ENCODE assay signal across 13 cellular contexts in genomic region chr1:166844791-166845190, GRCh38. TPM values are rescaled to one million over a fixed set of nuclear protein-coding genes. Genes with fewer than 3 reads are reported as not detected.
DNase-seq lines count a peak whose midpoint lies in the region; ATAC-seq and TF ChIP-seq lines count a peak whose summit lies in the region.
"Had no signal": no experiment of that assay in that cellular context is flagged by ENCODE, and none has a peak within 500 bp of the region (broad histone marks: within the 10 kb centered on the region; RNA-seq: fewer than 3 reads in every experiment).

No MANE protein-coding gene starts in this region.

- H3K36me3 ChIP-seq in ACC112 (ENCODE audit: insufficient read depth, low read length) = peaks cover 49% of the 10 kb centered on the region

- H3K4me3 Mint-ChIP-seq in HFFc6 (peak overlapping the region; percentile 39; the same call in 1 of the 2 replicates), nephron (peak overlapping the region; percentile 6 to 67 (median 30))

- no peak overlapping the region for H2AFZ ChIP-seq in ACC112 (ENCODE audit: low read length, unreplicated experiment)

- peaks cover 28% of the 10 kb centered on the region for H3K4me1 ChIP-seq in ACC112 (ENCODE audit: control insufficient read depth, insufficient read depth, low read length, unreplicated experiment)

- no peak for TF ChIP-seq CTCF in HFFc6 (IDR thresholded peaks at IDR 0.05)
- TF ChIP-seq CTCF in coronary artery (IDR thresholded peaks at IDR 0.05) = no peak
- TF ChIP-seq CTCF in nephron (IDR thresholded peaks at IDR 0.05; ENCODE audit: unreplicated experiment in 3 of 3) = no peak

- no peak for ATAC-seq in GM18517 (IDR thresholded peaks at IDR 0.05; ENCODE audit: unreplicated experiment)

- H3K36me3 Mint-ChIP-seq in HFFc6 (ENCODE audit: low read depth) (peaks cover 69% of the 10 kb centered on the region), nephron (ENCODE audit: low read depth) (peaks cover 80% of the 10 kb centered on the region)

- no peaks in the 10 kb centered on the region for H3K9me3 Mint-ChIP-seq in HFFc6
- H3K9me3 Mint-ChIP-seq in nephron = no peaks in the 10 kb centered on the region

- H3K4me3 ChIP-seq in ACC112 (ENCODE audit: low read depth, low read length) (no peak overlapping the region), coronary artery (no peak overlapping the region)
- H3K4me3 ChIP-seq: BLaER1 treated with 17β-estradiol and CSF1 and Interleukin-3, amounts not matched to agents 10 nM and 100 nM; skin epidermis had no signal

- peaks cover 63% of the 10 kb centered on the region for H3K4me1 Mint-ChIP-seq in HFFc6 (ENCODE audit: low read depth)
- peaks cover 56% of the 10 kb centered on the region for H3K4me1 Mint-ChIP-seq in nephron

- H3K27me3 Mint-ChIP-seq in HFFc6 (ENCODE audit: insufficient read depth) (no peaks in the 10 kb centered on the region), nephron (ENCODE audit: low read depth) (no peaks in the 10 kb centered on the region)

- H3K79me2 ChIP-seq in ACC112 (ENCODE audit: control insufficient read depth, insufficient read depth, low read length, unreplicated experiment) = peaks cover 50% of the 10 kb centered on the region

- DNase-seq in HFFc6 (no peak), coronary artery (ENCODE audit: low spot score) (no peak), islet precursor cell (no peak), HT-29 (ENCODE audit: low spot score) (no peak), GM19238 (ENCODE audit: insufficient read length, low spot score) (no peak)
- DNase-seq: erythroblast, NCI-H1092, NCI-H446 treated with DMSO at 0.1 percent for 48 hours had no signal

- H3K27ac ChIP-seq in ACC112 (ENCODE audit: low read depth, low read length) (peak overlapping the region; percentile 35), coronary artery (peak overlapping the region; percentile 61 to 73)
- H3K27ac ChIP-seq: BLaER1 treated with 17β-estradiol and CSF1 and Interleukin-3, amounts not matched to agents 10 nM and 100 nM had no signal

- H3K27ac Mint-ChIP-seq in HFFc6 (peak overlapping the region; percentile 74), nephron (peak overlapping the region; percentile 84 to 98 (median 92))

- H3K27me3 ChIP-seq in ACC112 (ENCODE audit: insufficient read depth, low read length) = no peaks in the 10 kb centered on the region
- H3K27me3 ChIP-seq: BLaER1 treated with 17β-estradiol and CSF1 and Interleukin-3, amounts not matched to agents 10 nM and 100 nM had no signal

RNA-seq across cellular contexts. Expression of gene POGK, which starts 5.5 kb away (rescaled TPM):
- total RNA-seq in HFFc6 (2021; fragmentation: NEBNext Ultra II Directional; extraction: Animal tissue kit (Norgen Biotek cat#: 25700)) = 10 to 100 TPM; 27.6 to 36.3 (median 29.4) TPM
- total RNA-seq in HT-29 (2014; rRNA removed; shearing (Covaris generic)) = 21.2 and 22.0 TPM in 2 replicates

RNA-seq across cellular contexts. Expression of gene TADA1, which starts 31.3 kb away (rescaled TPM):
- 1 to 10 TPM; 6.5 to 8.1 (median 7.0) TPM for total RNA-seq in HFFc6 (2021; fragmentation: NEBNext Ultra II Directional; extraction: Animal tissue kit (Norgen Biotek cat#: 25700))
- total RNA-seq in HT-29 (2014; rRNA removed; shearing (Covaris generic)) = 5.7 and 7.2 TPM in 2 replicates
